ENCODE assay signal across 1 cellular context in the genomic region with DNA sequence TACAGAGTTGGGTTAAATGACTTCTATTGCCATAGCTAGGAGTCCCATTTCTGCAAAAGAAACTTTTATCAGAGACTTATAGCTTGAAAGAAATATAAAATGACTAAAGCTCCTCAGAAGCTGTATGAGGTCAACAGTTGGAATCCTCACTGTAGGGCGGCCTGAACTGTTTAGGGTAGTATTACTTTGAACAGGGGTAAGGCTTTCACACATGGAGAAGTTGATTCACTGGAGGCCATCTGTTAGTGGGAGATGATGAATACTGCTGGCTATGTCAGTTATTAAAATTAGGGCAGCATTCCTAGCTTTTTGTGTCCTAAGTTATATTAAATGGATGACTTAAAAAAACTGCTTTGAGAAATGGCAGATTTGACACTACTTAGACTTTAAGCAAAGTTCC.
TF ChIP-seq lines count a peak whose summit lies in the region.

No MANE protein-coding gene starts in this region.

TF ChIP-seq in IMR-90, 13 proteins besides CTCF, POLR2A, EP300 and RAD21 (continued from another document):
- TF ChIP-seq, protein P1, sequence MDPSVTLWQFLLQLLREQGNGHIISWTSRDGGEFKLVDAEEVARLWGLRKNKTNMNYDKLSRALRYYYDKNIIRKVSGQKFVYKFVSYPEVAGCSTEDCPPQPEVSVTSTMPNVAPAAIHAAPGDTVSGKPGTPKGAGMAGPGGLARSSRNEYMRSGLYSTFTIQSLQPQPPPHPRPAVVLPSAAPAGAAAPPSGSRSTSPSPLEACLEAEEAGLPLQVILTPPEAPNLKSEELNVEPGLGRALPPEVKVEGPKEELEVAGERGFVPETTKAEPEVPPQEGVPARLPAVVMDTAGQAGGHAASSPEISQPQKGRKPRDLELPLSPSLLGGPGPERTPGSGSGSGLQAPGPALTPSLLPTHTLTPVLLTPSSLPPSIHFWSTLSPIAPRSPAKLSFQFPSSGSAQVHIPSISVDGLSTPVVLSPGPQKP (IDR thresholded peaks at IDR 0.05; ENCODE audit: borderline replicate concordance, low read depth, low read length), result no peak
- TF ChIP-seq SMC3 (IDR thresholded peaks at IDR 0.05; ENCODE audit: low read depth, low read length) (no peak), CEBPB (IDR thresholded peaks at IDR 0.05; ENCODE audit: low read depth, low read length) (no peak), MAFK (IDR thresholded peaks at IDR 0.05; ENCODE audit: low read depth, low read length) (no peak), FOS (IDR thresholded peaks at IDR 0.05; ENCODE audit: low read depth, low read length) (no peak), BHLHE40 (IDR thresholded peaks at IDR 0.05; ENCODE audit: low read depth, low read length) (no peak)
- TF ChIP-seq, protein P2, sequence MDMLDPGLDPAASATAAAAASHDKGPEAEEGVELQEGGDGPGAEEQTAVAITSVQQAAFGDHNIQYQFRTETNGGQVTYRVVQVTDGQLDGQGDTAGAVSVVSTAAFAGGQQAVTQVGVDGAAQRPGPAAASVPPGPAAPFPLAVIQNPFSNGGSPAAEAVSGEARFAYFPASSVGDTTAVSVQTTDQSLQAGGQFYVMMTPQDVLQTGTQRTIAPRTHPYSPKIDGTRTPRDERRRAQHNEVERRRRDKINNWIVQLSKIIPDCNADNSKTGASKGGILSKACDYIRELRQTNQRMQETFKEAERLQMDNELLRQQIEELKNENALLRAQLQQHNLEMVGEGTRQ (IDR thresholded peaks at IDR 0.05; ENCODE audit: low read depth, low read length), result no peak
